Comparison of ENCODE assay signal across 24 cellular contexts in genomic region chr1:40974945-40975344, GRCh38. TPM values are rescaled to one million over a fixed set of nuclear protein-coding genes. Genes with fewer than 3 reads are reported as not detected.
"Had no signal": no experiment of that assay in that cellular context is flagged by ENCODE, and none has a peak within 500 bp of the region (broad histone marks: within the 10 kb centered on the region; RNA-seq: fewer than 3 reads in every experiment).

No MANE protein-coding gene starts in this region.

- H3K4me1 ChIP-seq: neural progenitor cell, psoas muscle had no signal

- H3K4me3 Mint-ChIP-seq: activated CD4-positive, alpha-beta T cell treated with anti-CD3 and anti-CD28 coated beads, Interleukin-2, amount 10 ng/mL, durations not matched to agents 7 days and 5 days; activated CD8-positive, alpha-beta T cell treated with anti-CD3 and anti-CD28 coated beads, Interleukin-2, amount 10 ng/mL, durations not matched to agents 7 days and 5 days; activated naive CD8-positive, alpha-beta T cell; activated T-cell treated with anti-CD3 and anti-CD28 coated beads, Interleukin-2, amount 50 U/mL, for 4 hours; endodermal cell; neural progenitor cell; T-cell had no signal

- ATAC-seq: activated CD4-positive, CD25-positive, alpha-beta regulatory T cell treated with anti-CD3 and anti-CD28 coated beads, Interleukin-2, amount 50 U/mL, for 24 hours; activated CD8-positive, alpha-beta T cell treated with anti-CD3 and anti-CD28 coated beads, Interleukin-2, amount 10 ng/mL, durations not matched to agents 7 days and 5 days; activated T-cell treated with anti-CD3 and anti-CD28 coated beads, Interleukin-2, amount 50 U/mL, for 4 hours; gastrocnemius medialis; heart right ventricle; left ventricle myocardium superior; psoas muscle; right cardiac atrium; stimulated activated naive CD8-positive, alpha-beta T cell treated with anti-CD3 and anti-CD28 coated beads, Interleukin-15, Interleukin-2, amounts not matched to agents 100 U/mL and 50 U/mL, for 24 hours; T-cell had no signal

- H3K9me3 ChIP-seq: gastrocnemius medialis, heart right ventricle, ovary, psoas muscle, tibial artery, uterus had no signal

- DNase-seq: activated CD4-positive, alpha-beta T cell treated with anti-CD3 and anti-CD28 coated beads, Interleukin-2, amount 10 ng/mL, durations not matched to agents 7 days and 5 days; activated CD8-positive, alpha-beta T cell treated with anti-CD3 and anti-CD28 coated beads, Interleukin-2, amount 10 ng/mL, durations not matched to agents 7 days and 5 days; activated gamma-delta T cell treated with Interleukin-2 at 50 U/mL for 16 hours; activated T-cell treated with anti-CD3 and anti-CD28 coated beads, Interleukin-2, amount 50 U/mL, for 4 hours; caudate nucleus; endodermal cell; gastrocnemius medialis; heart right ventricle; kidney glomerular epithelial cell; left ventricle myocardium superior; naive B cell; ovary; psoas muscle; right cardiac atrium; stimulated activated naive CD8-positive, alpha-beta T cell treated with anti-CD3 and anti-CD28 coated beads, Interleukin-15, Interleukin-2, amounts not matched to agents 100 U/mL and 50 U/mL, for 24 hours; substantia nigra; T-cell; uterus had no signal

- H3K9me3 Mint-ChIP-seq: activated CD4-positive, alpha-beta T cell treated with anti-CD3 and anti-CD28 coated beads, Interleukin-2, amount 10 ng/mL, durations not matched to agents 7 days and 5 days; activated T-cell treated with anti-CD3 and anti-CD28 coated beads, Interleukin-2, amount 50 U/mL, for 4 hours; brain; endodermal cell; naive B cell; neural progenitor cell; T-cell had no signal

- H3K27ac Mint-ChIP-seq: activated CD4-positive, alpha-beta T cell treated with anti-CD3 and anti-CD28 coated beads, Interleukin-2, amount 10 ng/mL, durations not matched to agents 7 days and 5 days; activated CD8-positive, alpha-beta T cell treated with anti-CD3 and anti-CD28 coated beads, Interleukin-2, amount 10 ng/mL, durations not matched to agents 7 days and 5 days; activated naive CD8-positive, alpha-beta T cell; brain; endodermal cell; neural progenitor cell; T-cell had no signal

- H3K27me3 ChIP-seq: gastrocnemius medialis, heart right ventricle, neural progenitor cell, ovary, tibial artery, uterus had no signal

- H3K36me3 ChIP-seq: gastrocnemius medialis, heart right ventricle, neural progenitor cell, ovary, tibial artery, uterus had no signal

- H3K27ac ChIP-seq: gastrocnemius medialis, heart right ventricle, neural progenitor cell, ovary, psoas muscle, tibial artery, uterus had no signal

- H3K27me3 Mint-ChIP-seq: activated CD4-positive, alpha-beta T cell treated with anti-CD3 and anti-CD28 coated beads, Interleukin-2, amount 10 ng/mL, durations not matched to agents 7 days and 5 days; naive B cell; T-cell had no signal

- H2AFZ ChIP-seq: neural progenitor cell had no signal

- H3K4me3 ChIP-seq: gastrocnemius medialis, heart right ventricle, neural progenitor cell, ovary, psoas muscle, tibial artery, uterus had no signal

- H3K4me2 ChIP-seq: neural progenitor cell had no signal

- H3K36me3 Mint-ChIP-seq: activated naive CD8-positive, alpha-beta T cell; brain; naive B cell; T-cell had no signal

- H3K9ac ChIP-seq: neural progenitor cell had no signal

RNA-seq across cellular contexts. Expression of gene SLFNL1, which starts 46.6 kb away (rescaled TPM):
- total RNA-seq: epithelial cell of proximal tubule had no signal
